ENCODE assay signal across 8 cellular contexts in the genomic region with DNA sequence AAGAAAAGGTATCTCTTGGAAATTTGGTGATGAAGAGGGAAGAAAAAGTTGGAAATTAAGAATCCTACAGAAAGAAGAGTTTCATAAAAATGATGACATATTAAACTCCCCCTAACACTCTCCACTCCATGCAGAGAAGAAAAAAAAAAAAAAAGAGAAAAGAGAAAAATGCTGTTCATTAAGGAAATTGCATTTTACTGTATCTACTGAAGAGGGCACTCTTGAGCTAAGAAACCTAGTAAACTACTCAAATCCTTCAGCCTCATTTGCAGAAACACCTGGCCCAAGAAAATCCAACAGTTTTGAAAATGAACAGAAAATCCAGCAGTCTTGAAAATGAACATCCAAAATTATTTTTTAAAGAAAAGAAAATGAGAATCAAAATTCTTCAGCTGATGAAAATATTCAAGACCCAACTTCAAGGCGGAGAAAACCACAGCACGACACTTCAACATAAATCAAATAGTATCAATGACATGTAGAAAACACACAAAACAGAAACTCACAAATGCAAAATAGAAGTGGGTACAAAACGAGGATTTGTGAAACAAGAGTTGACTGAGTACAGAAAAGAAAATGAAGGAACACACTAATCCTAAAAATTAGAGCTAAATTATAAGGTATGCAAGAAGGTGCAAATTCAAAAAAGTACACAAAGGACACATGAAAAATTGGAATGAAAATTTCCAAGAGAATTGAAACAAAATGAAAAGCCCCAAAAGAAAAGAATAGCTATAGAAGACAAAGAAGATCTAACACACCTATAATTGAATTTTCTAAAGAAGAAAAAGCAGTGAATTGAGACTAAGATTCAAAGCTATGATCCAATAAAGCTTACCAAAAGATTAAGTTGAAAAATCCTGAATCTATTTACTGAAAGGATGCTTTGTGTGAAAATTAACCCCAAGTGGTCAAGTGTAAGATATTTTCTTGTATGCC.
A peak's percentile ranks its signal among the peaks of the same experiment; 100 is the strongest.
DNase-seq lines count a peak whose midpoint lies in the region; ATAC-seq, FAIRE-seq and TF ChIP-seq lines count a peak whose summit lies in the region.

No MANE protein-coding gene starts in this region.

- no peaks in the 10 kb centered on the region for H3K23me2 ChIP-seq in H1 (ENCODE audit: low read depth, low read length)

- H3K4ac ChIP-seq in H1 (replicated peaks; ENCODE audit: insufficient read length, low read depth, low read length), result no peak overlapping the region

- BruUV-seq in HCT116 (replicated peaks; lab: Mats Ljungman, UMichigan), result no TSS peak

- H3K27ac ChIP-seq in HCT116 (ENCODE audit: low read depth, low read length) (no peak overlapping the region), H1 (ENCODE audit: low read depth, low read length) (no peak overlapping the region), pancreas (no peak overlapping the region)

- intact Hi-C loops in CD14-positive monocyte (cut with micrococcal nuclease), result loop anchor here (5.0 to 10.0 kb wide), 2 partner anchors 449 to 451 kb away; no protein-coding TSS in a partner anchor
- intact Hi-C loops in HCT116 (cut with micrococcal nuclease), result loop anchor here (1.0 to 10.0 kb wide), 3 partner anchors 189 to 721 kb away; a partner anchor contains a TSS
- intact Hi-C loops in pancreas (cut with DNase I), result no loop called here
- intact Hi-C loops in activated T-helper 1 cell treated with anti-CD3 and anti-CD28 coated beads, Interleukin-12 subunit alpha, Interleukin-12 subunit beta, Interleukin-2, Interleukin-4 antibody, amounts not matched to agents 30 ng/mL and 10 ng/mL and 1 ng/mL, durations not matched to agents 14 hours and 24 hours and 36 hours (cut with micrococcal nuclease), result loop anchor here (1.0 to 10.0 kb wide), 6 partner anchors 18 to 1209 kb away; no protein-coding TSS in a partner anchor

- no peak for ATAC-seq in HCT116
- ATAC-seq in pancreas, result peak in 3 of 4 donors; percentile 30 to 57 (median 41)
- no peak for ATAC-seq in HG03139 (IDR thresholded peaks at IDR 0.05; ENCODE audit: unreplicated experiment)

- RAD21 ChIA-PET in HCT116 (lab: Charles Lee; ENCODE audit: low non-redundant PET in 1 of 2, low total read pairs in 2 of 2, uncharacterized antibody in 2 of 2, unreplicated experiment in 2 of 2), result interaction anchor here in 1 of 2 experiments (1.5 kb wide), 1 partner anchor 452 kb away, joined by 4 read pairs; no protein-coding TSS in a partner anchor

- no peak overlapping the region for H3K9ac ChIP-seq in HCT116 (ENCODE audit: low read length)
- no peak overlapping the region for H3K9ac ChIP-seq in H1 (replicated peaks in 1 of 4; ENCODE audit: extremely low read depth in 1 of 4, low read depth in 3 of 4, low read length in 3 of 4)

- TF ChIP-seq POLR2A in HCT116 (IDR thresholded peaks at IDR 0.05; ENCODE audit: borderline replicate concordance, extremely low read depth, insufficient read depth, insufficient read length), result no peak
- no peak for TF ChIP-seq POLR2A in H1 (IDR thresholded peaks at IDR 0.05; ENCODE audit: control extremely low read depth in 1 of 2, low read depth in 2 of 2, low read length in 2 of 2)

- H3K27me3 ChIP-seq in HCT116 (ENCODE audit: insufficient read depth, low read length), result no peaks in the 10 kb centered on the region
- H3K27me3 ChIP-seq in H1 (replicated peaks in 1 of 4; ENCODE audit: control insufficient read depth in 3 of 4, extremely low read depth in 1 of 4, insufficient read depth in 3 of 4, low read length in 3 of 4), result no peaks in the 10 kb centered on the region
- no peaks in the 10 kb centered on the region for H3K27me3 ChIP-seq in pancreas

- H3K4me3 ChIP-seq in HCT116 (replicated peaks in 1 of 2; ENCODE audit: low read depth in 1 of 2, low read length in 2 of 2) (no peak overlapping the region), H1 (ENCODE audit: extremely low read depth in 1 of 4, insufficient read depth in 2 of 4, low read depth in 3 of 4, low read length in 4 of 4) (no peak overlapping the region), pancreas (no peak overlapping the region)

- H4K20me1 ChIP-seq in HCT116 (ENCODE audit: insufficient read depth) (no peaks in the 10 kb centered on the region), H1 (replicated peaks in 1 of 2; ENCODE audit: control insufficient read depth in 1 of 2, insufficient read depth in 2 of 2, low read length in 2 of 2) (no peaks in the 10 kb centered on the region)

- H3K9me2 ChIP-seq in HCT116 (ENCODE audit: insufficient read depth), result no peaks in the 10 kb centered on the region

- H3K14ac ChIP-seq in H1 (ENCODE audit: insufficient read length), result no peak overlapping the region

- POLR2A ChIA-PET in HCT116 (lab: Charles Lee) (interaction anchor here (0.6 to 0.7 kb wide), 2 partner anchors 437 to 452 kb away, joined by 3 read pairs; no protein-coding TSS in a partner anchor), H1 (lab: Charles Lee; ENCODE audit: partially characterized antibody) (interaction anchor here (2.0 kb wide), 1 partner anchor 452 kb away, joined by 5 read pairs; no protein-coding TSS in a partner anchor)

- H3K4me3 Mint-ChIP-seq in CD14-positive monocyte, result no peak overlapping the region
- no peak overlapping the region for H3K4me3 Mint-ChIP-seq in activated T-helper 1 cell treated with anti-CD3 and anti-CD28 coated beads, Interleukin-12 subunit alpha, Interleukin-12 subunit beta, Interleukin-2, Interleukin-4 antibody, amounts not matched to agents 30 ng/mL and 10 ng/mL and 1 ng/mL, durations not matched to agents 14 hours and 24 hours and 36 hours

- H3K4me1 ChIP-seq in HCT116 (ENCODE audit: control insufficient read depth in 1 of 2, insufficient read depth in 2 of 2, low read length in 2 of 2), result no peaks in the 10 kb centered on the region
- H3K4me1 ChIP-seq in H1 (replicated peaks in 1 of 4; ENCODE audit: control insufficient read depth in 3 of 4, insufficient read depth in 4 of 4, low read length in 3 of 4), result no peaks in the 10 kb centered on the region
- no peaks in the 10 kb centered on the region for H3K4me1 ChIP-seq in pancreas

- TF ChIP-seq RAD21 in HCT116 (IDR thresholded peaks at IDR 0.05; ENCODE audit: low read depth) (peak; percentile 74), H1 (IDR thresholded peaks at IDR 0.05 in 1 of 2, conservative IDR thresholded peaks at IDR 0.05 in 1 of 2; ENCODE audit: low read depth in 2 of 2, low read length in 2 of 2) (peak; percentile 87 to 88)

- peaks cover 0 to 2% (median 0%) of the 10 kb centered on the region in 3 donors for H3K27me3 Mint-ChIP-seq in CD14-positive monocyte (ENCODE audit: low read depth in 3 of 3)
- H3K27me3 Mint-ChIP-seq in activated T-helper 1 cell treated with anti-CD3 and anti-CD28 coated beads, Interleukin-12 subunit alpha, Interleukin-12 subunit beta, Interleukin-2, Interleukin-4 antibody, amounts not matched to agents 30 ng/mL and 10 ng/mL and 1 ng/mL, durations not matched to agents 14 hours and 24 hours and 36 hours (ENCODE audit: insufficient read depth), result peaks cover 2% of the 10 kb centered on the region

- H2BK5ac ChIP-seq in H1 (ENCODE audit: low read depth, low read length), result no peak overlapping the region

- no peak overlapping the region for H2BK20ac ChIP-seq in H1 (ENCODE audit: low read length)

- H3K36me3 Mint-ChIP-seq in CD14-positive monocyte, result no peaks in the 10 kb centered on the region
- H3K36me3 Mint-ChIP-seq in activated T-helper 1 cell treated with anti-CD3 and anti-CD28 coated beads, Interleukin-12 subunit alpha, Interleukin-12 subunit beta, Interleukin-2, Interleukin-4 antibody, amounts not matched to agents 30 ng/mL and 10 ng/mL and 1 ng/mL, durations not matched to agents 14 hours and 24 hours and 36 hours (ENCODE audit: low read depth), result peaks cover 1% of the 10 kb centered on the region

- no peak overlapping the region for H2BK120ac ChIP-seq in H1 (replicated peaks; ENCODE audit: low read depth, low read length)

- H3K79me2 ChIP-seq in HCT116 (ENCODE audit: insufficient read depth, low read length) (no peaks in the 10 kb centered on the region), H1 (ENCODE audit: control insufficient read depth in 1 of 2, insufficient read depth in 2 of 2, low read length in 2 of 2) (no peaks in the 10 kb centered on the region)

- no peak overlapping the region for H3K56ac ChIP-seq in H1 (replicated peaks; ENCODE audit: insufficient read length, low read depth, low read length)

- H3K9me3 ChIP-seq in HCT116 (ENCODE audit: control insufficient read depth in 1 of 2, insufficient read depth in 1 of 2, low read depth in 1 of 2, low read length in 2 of 2) (no peaks in the 10 kb centered on the region), H1 (ENCODE audit: insufficient read depth in 2 of 2, low read depth in 1 of 2, low read length in 1 of 2) (no peaks in the 10 kb centered on the region), pancreas (no peaks in the 10 kb centered on the region)

- H3K4me2 ChIP-seq in HCT116 (ENCODE audit: low read length) (no peak overlapping the region), H1 (ENCODE audit: insufficient read depth in 1 of 2, low read depth in 2 of 2, low read length in 2 of 2) (no peak overlapping the region)

- no peak overlapping the region for H4K8ac ChIP-seq in H1 (ENCODE audit: extremely low read depth, insufficient read depth, low read length)

- WGBS in H1 (ENCODE audit: extremely low coverage in 1 of 2, insufficient coverage in 1 of 2, insufficient read length in 1 of 2, insufficient replicate concordance in 2 of 2, low coverage in 1 of 2, low lambda C conversion rate in 2 of 2, missing lambda C conversion rate in 1 of 2), 2 experiments, result 43% methylated on average over 3 of the region's 3 CpGs; no CpG with 5 or more reads in 1 of the 2 experiments
- 54 to 71% methylated on average over 3 of the region's 3 CpGs for WGBS in pancreas, 2 donors

- H4K5ac ChIP-seq in H1 (ENCODE audit: insufficient read length, low read depth, low read length), result no peak overlapping the region

- H4K91ac ChIP-seq in H1 (replicated peaks; ENCODE audit: insufficient read length, low read length), result no peak overlapping the region

- peaks cover 4% of the 10 kb centered on the region for H3K4me1 Mint-ChIP-seq in CD14-positive monocyte
- peaks cover 15% of the 10 kb centered on the region for H3K4me1 Mint-ChIP-seq in activated T-helper 1 cell treated with anti-CD3 and anti-CD28 coated beads, Interleukin-12 subunit alpha, Interleukin-12 subunit beta, Interleukin-2, Interleukin-4 antibody, amounts not matched to agents 30 ng/mL and 10 ng/mL and 1 ng/mL, durations not matched to agents 14 hours and 24 hours and 36 hours (ENCODE audit: low read depth)

- H3K36me3 ChIP-seq in HCT116 (ENCODE audit: control insufficient read depth in 1 of 2, insufficient read depth in 2 of 2, low read length in 2 of 2) (no peaks in the 10 kb centered on the region), H1 (ENCODE audit: control insufficient read depth in 2 of 4, insufficient read depth in 4 of 4, low read length in 3 of 4) (no peaks in the 10 kb centered on the region), pancreas (no peaks in the 10 kb centered on the region)

- TF ChIP-seq CTCF in CD14-positive monocyte (IDR thresholded peaks at IDR 0.05) (peak; percentile 85), HCT116 (IDR thresholded peaks at IDR 0.05 in 2 of 3, conservative IDR thresholded peaks at IDR 0.05 in 1 of 3; ENCODE audit: borderline replicate concordance in 1 of 3, insufficient read depth in 1 of 3, low read depth in 2 of 3, low read length in 2 of 3) (peak; percentile 50 to 72 (median 67); a peak in 5 of 6 replicates), H1 (IDR thresholded peaks at IDR 0.05; ENCODE audit: control extremely low read depth in 1 of 3, insufficient read depth in 1 of 3, low read depth in 1 of 3, low read length in 3 of 3) (peak in 2 of 3 experiments; percentile 55 to 65; a peak in 3 of 4 replicates), pancreas (IDR thresholded peaks at IDR 0.05) (peak in 2 of 4 donors; percentile 16 to 24)

- FAIRE-seq in H1 (lab: Jason Lieb, UNC) (peak; percentile 90), pancreas (lab: Jason Lieb, UNC) (peak; percentile 41)

- no peak overlapping the region for H2AK5ac ChIP-seq in H1 (ENCODE audit: low read depth, low read length)

- peaks cover 3 to 13% (median 5%) of the 10 kb centered on the region in 7 donors for H3K9me3 Mint-ChIP-seq in CD14-positive monocyte
- peaks cover 5% of the 10 kb centered on the region for H3K9me3 Mint-ChIP-seq in activated T-helper 1 cell treated with anti-CD3 and anti-CD28 coated beads, Interleukin-12 subunit alpha, Interleukin-12 subunit beta, Interleukin-2, Interleukin-4 antibody, amounts not matched to agents 30 ng/mL and 10 ng/mL and 1 ng/mL, durations not matched to agents 14 hours and 24 hours and 36 hours

- no peak for DNase-seq in CD14-positive monocyte (ENCODE audit: low spot score)
- DNase-seq in HCT116 (ENCODE audit: low read depth, low spot score), result peak; percentile 41
- peak; percentile 85 for DNase-seq in NCI-H82 (lab: John Stamatoyannopoulos, UW)
- DNase-seq in H1 (ENCODE audit: low read depth in 1 of 2, low spot score in 2 of 2), result no peak
- DNase-seq in pancreas, result no peak
- no peak for DNase-seq in stimulated activated CD4-positive, alpha-beta T cell treated with anti-CD3 and anti-CD28 coated beads, Interleukin-2, amount 100 ng/mL, for 24 hours
- no peak for DNase-seq in activated T-helper 1 cell treated with anti-CD3 and anti-CD28 coated beads, Interleukin-12 subunit alpha, Interleukin-12 subunit beta, Interleukin-2, Interleukin-4 antibody, amounts not matched to agents 30 ng/mL and 10 ng/mL and 1 ng/mL, durations not matched to agents 14 hours and 24 hours and 36 hours (ENCODE audit: low spot score)

- no peaks in the 10 kb centered on the region for H3K79me1 ChIP-seq in H1 (ENCODE audit: low read depth, low read length)

- CTCF ChIA-PET in HCT116 (lab: Charles Lee), result interaction anchor here (0.7 to 2.8 kb wide), 10 partner anchors 11 to 487 kb away, joined by 3 to 38 read pairs (median 4); a partner anchor contains a TSS
- CTCF ChIA-PET in H1 (lab: Charles Lee; ENCODE audit: partially characterized antibody), result interaction anchor here (0.5 to 7.0 kb wide), 40 partner anchors 11 to 517 kb away, joined by 3 to 69 read pairs (median 4); a partner anchor contains a TSS

- H3K18ac ChIP-seq in H1 (ENCODE audit: extremely low read depth, low read length), result no peak overlapping the region

- H2BK15ac ChIP-seq in H1 (ENCODE audit: low read length), result no peak overlapping the region

- TF ChIP-seq EP300 in H1 (IDR thresholded peaks at IDR 0.05; ENCODE audit: borderline replicate concordance in 1 of 2, low read depth in 2 of 2, low read length in 2 of 2), result no peak

- no peak overlapping the region for H3K23ac ChIP-seq in H1 (ENCODE audit: insufficient read length)

- no peak overlapping the region for H2AFZ ChIP-seq in HCT116 (ENCODE audit: low read depth, low read length, poor library complexity, severe bottlenecking)
- H2AFZ ChIP-seq in H1 (ENCODE audit: low read length), result no peak overlapping the region

- no peak overlapping the region for H3K27ac Mint-ChIP-seq in CD14-positive monocyte
- H3K27ac Mint-ChIP-seq in activated T-helper 1 cell treated with anti-CD3 and anti-CD28 coated beads, Interleukin-12 subunit alpha, Interleukin-12 subunit beta, Interleukin-2, Interleukin-4 antibody, amounts not matched to agents 30 ng/mL and 10 ng/mL and 1 ng/mL, durations not matched to agents 14 hours and 24 hours and 36 hours, result no peak overlapping the region

- H2BK12ac ChIP-seq in H1 (ENCODE audit: low read depth, low read length), result no peak overlapping the region

Comparison
In these comparisons a context has a peak if more than half of its experiments do, and no peak if none do; other contexts are left out.
1. DNase-seq: peak in HCT116 (single experiment) and NCI-H82 (single experiment); none in CD14-positive monocyte (single experiment), H1 (0 of 2), pancreas (0 of 6), stimulated activated CD4-positive, alpha-beta T cell treated with anti-CD3 and anti-CD28 coated beads, Interleukin-2, amount 100 ng/mL, for 24 hours (0 of 2) and activated T-helper 1 cell treated with anti-CD3 and anti-CD28 coated beads, Interleukin-12 subunit alpha, Interleukin-12 subunit beta, Interleukin-2, Interleukin-4 antibody, amounts not matched to agents 30 ng/mL and 10 ng/mL and 1 ng/mL, durations not matched to agents 14 hours and 24 hours and 36 hours (single experiment).
2. ATAC-seq: peak in pancreas (3 of 4); none in HCT116 (single experiment) and HG03139 (single experiment).
3. intact Hi-C loops: an anchor here in CD14-positive monocyte (5.0 to 10.0 kb wide), HCT116 (1.0 to 10.0 kb wide) and activated T-helper 1 cell treated with anti-CD3 and anti-CD28 coated beads, Interleukin-12 subunit alpha, Interleukin-12 subunit beta, Interleukin-2, Interleukin-4 antibody, amounts not matched to agents 30 ng/mL and 10 ng/mL and 1 ng/mL, durations not matched to agents 14 hours and 24 hours and 36 hours (1.0 to 10.0 kb wide); none called in pancreas.